Comparison of ENCODE assay signal across 9 cellular contexts in the genomic region with DNA sequence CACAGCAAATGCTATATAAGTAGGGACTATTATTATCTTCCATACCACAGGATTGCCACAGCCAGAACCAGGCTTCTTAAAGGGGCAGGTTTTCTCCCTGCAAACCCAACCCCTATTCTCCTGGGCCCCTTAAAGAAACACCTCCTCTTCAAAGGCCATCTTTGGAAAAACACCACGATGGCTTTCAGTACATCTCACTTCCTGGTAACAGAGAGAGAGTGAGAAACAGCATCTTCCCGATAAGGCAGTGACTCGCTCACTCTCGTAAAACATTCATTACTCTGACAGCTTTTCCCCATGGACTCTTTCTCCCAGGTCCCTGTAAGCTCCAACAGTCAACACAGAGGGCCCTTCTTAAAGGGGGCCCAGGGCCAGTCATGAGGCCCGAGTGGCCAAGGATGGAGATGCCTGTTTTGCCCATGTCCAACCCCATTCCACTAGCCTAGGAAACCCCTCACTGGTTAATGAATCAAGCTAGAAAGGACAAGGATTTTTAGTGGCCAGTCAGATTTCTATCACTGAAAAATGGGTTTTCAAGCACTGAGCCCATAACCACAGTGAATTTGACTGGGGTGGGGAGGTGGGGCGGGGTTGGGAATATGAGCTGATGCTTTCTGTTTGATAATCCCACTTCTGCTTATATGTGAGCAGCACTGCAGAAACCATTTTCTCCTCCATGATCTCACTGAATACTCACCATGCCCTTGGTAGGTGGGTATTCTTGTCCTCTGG. TPM values are rescaled to one million over a fixed set of nuclear protein-coding genes. Genes with fewer than 3 reads are reported as not detected.
DNase-seq lines count a peak whose midpoint lies in the region; ATAC-seq and TF ChIP-seq lines count a peak whose summit lies in the region.
"Had no signal": no experiment of that assay in that cellular context is flagged by ENCODE, and none has a peak within 500 bp of the region (broad histone marks: within the 10 kb centered on the region; RNA-seq: fewer than 3 reads in every experiment).

No MANE protein-coding gene starts in this region.

- CTCF ChIA-PET in CD8-positive, alpha-beta T cell (lab: Charles Lee), result interaction anchor here (1.4 to 3.3 kb wide), 2 partner anchors 22 to 24 kb away, joined by 3 to 13 read pairs; no protein-coding TSS in a partner anchor

- H3K27ac ChIP-seq in right cardiac atrium (ENCODE audit: low read length), result peak overlapping the region; percentile 53
- peak overlapping the region; percentile 39 for H3K27ac ChIP-seq in lower lobe of right lung
- H3K27ac ChIP-seq in vagina, result peak overlapping the region; percentile 90
- no peak overlapping the region for H3K27ac ChIP-seq in CD8-positive, alpha-beta T cell (ENCODE audit: low read depth, low read length)

- H3K4me3 Mint-ChIP-seq in CD8-positive, alpha-beta T cell, result no peak overlapping the region

- H3K27me3 Mint-ChIP-seq in CD8-positive, alpha-beta T cell (ENCODE audit: low read depth), result peaks cover 41% of the 10 kb centered on the region

- no peaks in the 10 kb centered on the region for H3K36me3 ChIP-seq in adipocyte (ENCODE audit: control insufficient read depth, insufficient read depth, low read length, severe bottlenecking)
- no peaks in the 10 kb centered on the region for H3K36me3 ChIP-seq in lower lobe of right lung
- no peaks in the 10 kb centered on the region for H3K36me3 ChIP-seq in vagina
- H3K36me3 ChIP-seq in CD8-positive, alpha-beta T cell (ENCODE audit: insufficient read depth, low read length), result no peaks in the 10 kb centered on the region

- H3K4me1 ChIP-seq in right cardiac atrium (ENCODE audit: control insufficient read depth, insufficient read depth, low read length) (peaks cover 13% of the 10 kb centered on the region), adipocyte (ENCODE audit: control insufficient read depth, insufficient read depth, low read length) (peaks cover 77% of the 10 kb centered on the region), lower lobe of right lung (peaks cover 60% of the 10 kb centered on the region), vagina (peaks cover 68% of the 10 kb centered on the region)
- H3K4me1 ChIP-seq in CD8-positive, alpha-beta T cell (ENCODE audit: insufficient read depth, low read length), result peaks cover 16% of the 10 kb centered on the region

- H3K27ac Mint-ChIP-seq in CD8-positive, alpha-beta T cell, result no peak overlapping the region

- H3K36me3 Mint-ChIP-seq in CD8-positive, alpha-beta T cell, result peaks cover 16% of the 10 kb centered on the region

- no peaks in the 10 kb centered on the region for H3K9me3 Mint-ChIP-seq in CD8-positive, alpha-beta T cell

- no peak for TF ChIP-seq POLR2A in vagina (IDR thresholded peaks at IDR 0.05)

- DNase-seq in right cardiac atrium, result no peak
- DNase-seq in left cardiac atrium, result no peak
- peak; percentile 52 for DNase-seq in adipocyte (ENCODE audit: low read depth)
- no peak for DNase-seq in lower lobe of right lung
- DNase-seq in vagina (ENCODE audit: extremely low spot score in 2 of 2), result no peak
- no peak for DNase-seq in iPS-NIHi11 (ENCODE audit: low spot score)
- DNase-seq in CD8-positive, alpha-beta T cell, result no peak
- DNase-seq: SHP77 treated with DMSO at 0.1 percent for 48 hours had no signal

- POLR2A ChIA-PET in CD8-positive, alpha-beta T cell (lab: Charles Lee), result no interaction called here

- 59% methylated on average over 6 of the region's 6 CpGs for WGBS in right cardiac atrium

- ATAC-seq in right cardiac atrium (no peak), left cardiac atrium (no peak), lower lobe of right lung (no peak), HG03097 (IDR thresholded peaks at IDR 0.05; ENCODE audit: low FRiP score, unreplicated experiment) (no peak)
- ATAC-seq in CD8-positive, alpha-beta T cell, result no peak

- H3K27me3 ChIP-seq in right cardiac atrium (ENCODE audit: control insufficient read depth, insufficient read depth) (no peaks in the 10 kb centered on the region), adipocyte (replicated peaks; ENCODE audit: control insufficient read depth, insufficient read depth, low read length) (no peaks in the 10 kb centered on the region), lower lobe of right lung (ENCODE audit: low read depth) (peaks cover 21% of the 10 kb centered on the region), vagina (no peaks in the 10 kb centered on the region)
- peaks cover 26% of the 10 kb centered on the region for H3K27me3 ChIP-seq in CD8-positive, alpha-beta T cell (ENCODE audit: insufficient read depth, low read length)

- intact Hi-C loops in right cardiac atrium (cut with DNase I), result loop anchor here in 1 of 4 donors (10.0 kb wide), 1 partner anchor 270 kb away; no protein-coding TSS in a partner anchor
- intact Hi-C loops in left cardiac atrium (cut with DNase I), result no loop called here
- intact Hi-C loops in lower lobe of right lung (cut with DNase I), result no loop called here
- intact Hi-C loops in vagina (cut with DNase I), result loop anchor here (5.0 to 10.0 kb wide), 3 partner anchors 57 to 420 kb away; a partner anchor contains a TSS
- intact Hi-C loops in CD8-positive, alpha-beta T cell (cut with DNase I, micrococcal nuclease), result no loop called here

- H3K9ac ChIP-seq in adipocyte (ENCODE audit: low read length), result peak overlapping the region; percentile 71

- H3K9me3 ChIP-seq in right cardiac atrium (ENCODE audit: control insufficient read depth, low read length) (no peaks in the 10 kb centered on the region), adipocyte (ENCODE audit: control insufficient read depth, low read length) (no peaks in the 10 kb centered on the region), lower lobe of right lung (no peaks in the 10 kb centered on the region), vagina (no peaks in the 10 kb centered on the region)
- H3K9me3 ChIP-seq in CD8-positive, alpha-beta T cell (ENCODE audit: low read length), result no peaks in the 10 kb centered on the region

- TF ChIP-seq CTCF in lower lobe of right lung (IDR thresholded peaks at IDR 0.05) (no peak), vagina (IDR thresholded peaks at IDR 0.05) (no peak)
- no peak for TF ChIP-seq CTCF in CD8-positive, alpha-beta T cell (IDR thresholded peaks at IDR 0.05)

- peaks cover 9% of the 10 kb centered on the region for H3K4me1 Mint-ChIP-seq in CD8-positive, alpha-beta T cell (ENCODE audit: low read depth)

- H3K4me3 ChIP-seq in right cardiac atrium (ENCODE audit: low read length), result no peak overlapping the region
- H3K4me3 ChIP-seq in adipocyte (ENCODE audit: low read length), result no peak overlapping the region
- H3K4me3 ChIP-seq in lower lobe of right lung, result no peak overlapping the region
- no peak overlapping the region for H3K4me3 ChIP-seq in vagina
- H3K4me3 ChIP-seq in CD8-positive, alpha-beta T cell (ENCODE audit: low read depth, low read length), result no peak overlapping the region

RNA-seq across cellular contexts. Expression of a gene that starts 3.7 kb away (rescaled TPM):
- total RNA-seq in right cardiac atrium, result 10 to 100 TPM; 13.3 to 29.1 (median 20.6) TPM
- 8.0 TPM for polyA plus RNA-seq in right cardiac atrium
- total RNA-seq in left cardiac atrium, result 10 to 100 TPM; 20.7 to 34.8 TPM
- total RNA-seq in lower lobe of right lung, result 24.5 TPM
- 45.9 TPM for total RNA-seq in vagina
- total RNA-seq in CD8-positive, alpha-beta T cell, result 1 to 10 TPM; 1.6 to 1.8 TPM

RNA-seq across cellular contexts. Expression of a gene that starts 28.3 kb away (rescaled TPM):
- total RNA-seq in right cardiac atrium (100 to 1,000 TPM in 3 of 4 donors, 10 to 100 TPM in 1; 97.2 to 343 (median 132) TPM), left cardiac atrium (100 to 1,000 TPM in 1 of 2 donors, 10 to 100 TPM in 1; 95.1 to 154 TPM), lower lobe of right lung (185 TPM), vagina (729 TPM)
- polyA plus RNA-seq in right cardiac atrium, result 121 TPM
- total RNA-seq in CD8-positive, alpha-beta T cell, result 10 to 100 TPM; 31.6 to 33.9 TPM
